In the genomic region with DNA sequence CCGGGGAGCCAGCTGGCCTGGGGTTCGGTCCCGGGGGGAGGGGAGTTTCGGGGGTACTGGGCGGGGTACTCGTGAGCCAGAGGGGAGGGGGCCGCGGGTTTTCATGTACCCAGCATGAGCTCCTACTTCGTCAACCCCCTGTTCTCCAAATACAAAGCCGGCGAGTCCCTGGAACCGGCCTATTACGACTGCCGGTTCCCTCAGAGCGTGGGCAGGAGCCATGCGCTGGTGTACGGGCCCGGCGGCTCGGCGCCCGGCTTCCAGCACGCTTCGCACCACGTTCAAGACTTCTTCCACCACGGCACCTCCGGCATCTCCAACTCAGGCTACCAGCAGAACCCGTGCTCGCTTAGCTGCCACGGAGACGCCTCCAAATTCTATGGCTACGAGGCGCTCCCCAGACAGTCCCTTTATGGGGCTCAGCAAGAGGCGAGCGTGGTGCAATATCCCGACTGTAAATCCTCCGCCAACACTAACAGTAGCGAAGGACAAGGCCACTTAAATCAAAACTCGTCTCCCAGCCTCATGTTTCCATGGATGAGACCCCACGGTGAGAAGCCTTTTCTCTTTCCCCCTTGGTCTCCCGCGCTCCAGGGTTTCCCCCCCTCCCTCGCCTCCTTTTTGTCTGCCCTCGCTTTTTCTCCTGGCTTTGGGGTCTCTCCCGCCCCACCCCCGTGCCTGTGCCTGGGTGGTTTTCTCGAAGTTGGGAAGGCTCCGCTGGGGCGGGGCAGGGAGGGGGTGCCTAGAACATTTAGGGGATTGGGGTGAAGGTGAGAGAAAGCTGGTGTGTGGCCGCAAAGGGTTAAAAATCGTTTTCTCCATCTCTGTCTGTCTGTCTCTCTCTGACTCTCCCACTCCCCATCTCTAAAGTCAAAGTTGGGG, we compare ENCODE assay signal across 1 cellular context.
TF ChIP-seq lines count a peak whose summit lies in the region.

No MANE protein-coding gene starts in this region.

TF ChIP-seq in H1, 55 proteins besides CTCF, POLR2A, EP300 and RAD21:
- TF ChIP-seq EZH2 (IDR thresholded peaks at IDR 0.05; ENCODE audit: low read depth, low read length, severe bottlenecking) (peak; percentile 96), MAFK (IDR thresholded peaks at IDR 0.05; ENCODE audit: low read depth, low read length) (no peak), KDM1A (IDR thresholded peaks at IDR 0.05; ENCODE audit: borderline replicate concordance, low read length) (no peak), ASH2L (IDR thresholded peaks at IDR 0.05; ENCODE audit: low read length) (no peak), SRF (IDR thresholded peaks at IDR 0.05; ENCODE audit: low read depth, low read length) (no peak), CTBP2 (IDR thresholded peaks at IDR 0.05; ENCODE audit: borderline replicate concordance, insufficient read depth, insufficient read length, low read length) (no peak), BRCA1 (IDR thresholded peaks at IDR 0.05; ENCODE audit: low read depth, low read length) (no peak), SUZ12 (IDR thresholded peaks at IDR 0.05; ENCODE audit: low read length) (peak; percentile 99), SAP30 (IDR thresholded peaks at IDR 0.05; ENCODE audit: insufficient read depth, insufficient replicate concordance, low read length) (no peak), CBX8 (IDR thresholded peaks at IDR 0.05; ENCODE audit: borderline replicate concordance, low read depth, low read length) (peak; percentile 28; the same call in 1 of the 2 replicates), CEBPB (IDR thresholded peaks at IDR 0.05; ENCODE audit: low read depth, low read length) (no peak), RNF2 (IDR thresholded peaks at IDR 0.05; ENCODE audit: borderline replicate concordance, low read depth, low read length, missing control alignments, poor library complexity, severe bottlenecking) (peak; percentile 90), POLR2AphosphoS5 (IDR thresholded peaks at IDR 0.05; ENCODE audit: low read depth, low read length) (no peak), CREB1 (IDR thresholded peaks at IDR 0.05) (no peak), NRF1 (IDR thresholded peaks at IDR 0.05; ENCODE audit: low read depth, low read length) (no peak)
- TF ChIP-seq, protein P1, sequence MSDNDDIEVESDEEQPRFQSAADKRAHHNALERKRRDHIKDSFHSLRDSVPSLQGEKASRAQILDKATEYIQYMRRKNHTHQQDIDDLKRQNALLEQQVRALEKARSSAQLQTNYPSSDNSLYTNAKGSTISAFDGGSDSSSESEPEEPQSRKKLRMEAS (IDR thresholded peaks at IDR 0.05): 0 out of 2 replicates have a peak, but pooled peaks have one; percentile 14
- TF ChIP-seq, protein P2, sequence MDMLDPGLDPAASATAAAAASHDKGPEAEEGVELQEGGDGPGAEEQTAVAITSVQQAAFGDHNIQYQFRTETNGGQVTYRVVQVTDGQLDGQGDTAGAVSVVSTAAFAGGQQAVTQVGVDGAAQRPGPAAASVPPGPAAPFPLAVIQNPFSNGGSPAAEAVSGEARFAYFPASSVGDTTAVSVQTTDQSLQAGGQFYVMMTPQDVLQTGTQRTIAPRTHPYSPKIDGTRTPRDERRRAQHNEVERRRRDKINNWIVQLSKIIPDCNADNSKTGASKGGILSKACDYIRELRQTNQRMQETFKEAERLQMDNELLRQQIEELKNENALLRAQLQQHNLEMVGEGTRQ (IDR thresholded peaks at IDR 0.05; ENCODE audit: low read length): no peak
- TF ChIP-seq, protein P3, sequence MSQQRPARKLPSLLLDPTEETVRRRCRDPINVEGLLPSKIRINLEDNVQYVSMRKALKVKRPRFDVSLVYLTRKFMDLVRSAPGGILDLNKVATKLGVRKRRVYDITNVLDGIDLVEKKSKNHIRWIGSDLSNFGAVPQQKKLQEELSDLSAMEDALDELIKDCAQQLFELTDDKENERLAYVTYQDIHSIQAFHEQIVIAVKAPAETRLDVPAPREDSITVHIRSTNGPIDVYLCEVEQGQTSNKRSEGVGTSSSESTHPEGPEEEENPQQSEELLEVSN (IDR thresholded peaks at IDR 0.05): 0 out of 2 replicates have a peak, but pooled peaks have one; percentile 18
- TF ChIP-seq, protein P4, sequence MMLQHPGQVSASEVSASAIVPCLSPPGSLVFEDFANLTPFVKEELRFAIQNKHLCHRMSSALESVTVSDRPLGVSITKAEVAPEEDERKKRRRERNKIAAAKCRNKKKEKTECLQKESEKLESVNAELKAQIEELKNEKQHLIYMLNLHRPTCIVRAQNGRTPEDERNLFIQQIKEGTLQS (IDR thresholded peaks at IDR 0.05; ENCODE audit: insufficient read depth, low read depth, low read length): no peak
TF ChIP-seq in H1: peak in this region for 6.
